ENCODE assay signal across 8 cellular contexts in genomic region chr9:129036241-129036922, GRCh38. TPM values are rescaled to one million over a fixed set of nuclear protein-coding genes. Genes with fewer than 3 reads are reported as not detected.
DNase-seq lines count a peak whose midpoint lies in the region; ATAC-seq and TF ChIP-seq lines count a peak whose summit lies in the region.

Gene MIGA2, plus strand, starts transcription at chr9:129036626. Its CDS starts 3,969 bp downstream, at chr9:129040595.

- H3K27me3 Mint-ChIP-seq in activated CD4-positive, alpha-beta T cell treated with anti-CD3 and anti-CD28 coated beads for 36 hours, result no peaks in the 10 kb centered on the region

- H3K4me3 Mint-ChIP-seq in activated CD4-positive, alpha-beta T cell treated with anti-CD3 and anti-CD28 coated beads for 36 hours, result peak within 1 kb of the TSS; percentile 98

- H3K9me3 Mint-ChIP-seq in activated CD4-positive, alpha-beta T cell treated with anti-CD3 and anti-CD28 coated beads for 36 hours (ENCODE audit: low read depth), result no peaks in the 10 kb centered on the region

- H3K36me3 Mint-ChIP-seq in activated CD4-positive, alpha-beta T cell treated with anti-CD3 and anti-CD28 coated beads for 36 hours (ENCODE audit: low read depth), result no peaks in the 10 kb centered on the region

- peak; percentile 91 for ATAC-seq in HG03439 (IDR thresholded peaks at IDR 0.05; ENCODE audit: unreplicated experiment)
- peak; percentile 99 for ATAC-seq in activated CD4-positive, alpha-beta T cell treated with anti-CD3 and anti-CD28 coated beads for 36 hours

- CTCF ChIA-PET in activated CD4-positive, alpha-beta T cell treated with anti-CD3 and anti-CD28 coated beads for 36 hours (lab: Charles Lee), result interaction anchor here (0.6 to 2.0 kb wide), 3 partner anchors 29 to 674 kb away, joined by 3 to 5 read pairs (median 3); no protein-coding TSS in a partner anchor

- peaks cover 27% of the 10 kb centered on the region for H3K4me1 Mint-ChIP-seq in activated CD4-positive, alpha-beta T cell treated with anti-CD3 and anti-CD28 coated beads for 36 hours

- H3K27ac Mint-ChIP-seq in activated CD4-positive, alpha-beta T cell treated with anti-CD3 and anti-CD28 coated beads for 36 hours, result peak within 1 kb of the TSS; percentile 83

- POLR2A ChIA-PET in activated CD4-positive, alpha-beta T cell treated with anti-CD3 and anti-CD28 coated beads for 36 hours (lab: Charles Lee), result interaction anchor here (0.6 to 1.0 kb wide), 4 partner anchors 37 to 527 kb away, joined by 3 read pairs; partner anchors contain the start of gene DOLPP1

- peak within 1 kb of the TSS; percentile 98 for H3K4me3 ChIP-seq in choroid plexus epithelial cell (ENCODE audit: low read depth, low read length)

- DNase-seq in AML-193 (lab: John Stamatoyannopoulos, UW), result peak; percentile 98 to 99
- DNase-seq in NCI-H510A treated with DMSO at 0.1 percent for 48 hours (lab: John Stamatoyannopoulos, UW), result peak; percentile 97
- peak; percentile 96 for DNase-seq in activated CD4-positive, alpha-beta T cell treated with anti-CD3 and anti-CD28 coated beads for 36 hours
- DNase-seq in choroid plexus epithelial cell (ENCODE audit: low read depth), result peak; percentile 99
- DNase-seq in kidney glomerular epithelial cell (lab: John Stamatoyannopoulos, UW), result peak; percentile 96
- peak; percentile 78 to 84 for DNase-seq in stimulated activated CD4-positive, alpha-beta T cell treated with anti-CD3 and anti-CD28 coated beads, Interleukin-1b, Interleukin-23, amount 100 ng/mL, for 1 hour (ENCODE audit: low read depth in 2 of 2)

- peak; percentile 92 for TF ChIP-seq POLR2A in GM19193 (IDR thresholded peaks at IDR 0.05; ENCODE audit: extremely low read depth, insufficient read depth, insufficient read length)

- TF ChIP-seq CTCF in choroid plexus epithelial cell (conservative IDR thresholded peaks at IDR 0.05; ENCODE audit: low read depth, low read length), result no peak

- intact Hi-C loops in activated CD4-positive, alpha-beta T cell treated with anti-CD3 and anti-CD28 coated beads for 36 hours (cut with DNase I, micrococcal nuclease), result loop anchor here (1.0 to 2.0 kb wide), 14 partner anchors 8 to 876 kb away; partner anchors contain the start of genes CRAT (in 2 of the 2), DOLPP1 (in 2 of the 2), SH3GLB2 (in 2 of the 2) and BBLN (in 1 of the 2)

RNA-seq across cellular contexts. Expression of gene MIGA2, which starts in this region (rescaled TPM):
- total RNA-seq in activated CD4-positive, alpha-beta T cell treated with anti-CD3 and anti-CD28 coated beads for 36 hours, result 10 to 100 TPM; 15.7 to 25.8 TPM

Comparison
In these comparisons a context has a peak if more than half of its experiments do, and no peak if none do; other contexts are left out.
1. Peak in every context shown above with its lines: DNase-seq, ATAC-seq and H3K4me3 ChIP-seq.